ENCODE assay signal across 35 cellular contexts in genomic region chr11:105443623-105444022, GRCh38.
"Had no signal": no experiment of that assay in that cellular context is flagged by ENCODE, and none has a peak within 500 bp of the region (broad histone marks: within the 10 kb centered on the region; RNA-seq: fewer than 3 reads in every experiment).

No MANE protein-coding gene starts in this region.

- H3K27me3 Mint-ChIP-seq: activated B cell treated with CpG ODN at 0.5 μM for 24 hours; activated naive CD4-positive, alpha-beta T cell treated with anti-CD3 and anti-CD28 coated beads, Interleukin-2, amount 10 ng/mL, durations not matched to agents 7 days and 5 days; activated naive CD8-positive, alpha-beta T cell treated with anti-CD3 and anti-CD28 coated beads, Interleukin-2, amount 10 ng/mL, durations not matched to agents 7 days and 5 days had no signal

- H3K36me3 Mint-ChIP-seq: activated naive CD4-positive, alpha-beta T cell treated with anti-CD3 and anti-CD28 coated beads, Interleukin-2, amount 10 ng/mL, durations not matched to agents 7 days and 5 days; activated naive CD8-positive, alpha-beta T cell treated with anti-CD3 and anti-CD28 coated beads, Interleukin-2, amount 10 ng/mL, durations not matched to agents 7 days and 5 days; brain; T-cell had no signal

- H3K27ac ChIP-seq: ascending aorta, breast epithelium, cardiac muscle cell, colonic mucosa, epithelial cell of prostate, WERI-Rb-1 had no signal

- H3K4me3 ChIP-seq: ascending aorta, breast epithelium, cardiac muscle cell, colonic mucosa had no signal

- H3K27me3 ChIP-seq: ascending aorta, breast epithelium, cardiac muscle cell, colonic mucosa had no signal

- H3K4me1 ChIP-seq: ascending aorta, breast epithelium, colonic mucosa had no signal

- ATAC-seq: activated CD4-positive, CD25-positive, alpha-beta regulatory T cell treated with anti-CD3 and anti-CD28 coated beads, Interleukin-2, amount 50 U/mL, for 24 hours; activated CD8-positive, alpha-beta T cell treated with anti-CD3 and anti-CD28 coated beads for 36 hours; activated naive CD4-positive, alpha-beta T cell treated with anti-CD3 and anti-CD28 coated beads, Interleukin-2, amount 50 U/mL, for 72 hours; T-cell had no signal

- H3K9me3 Mint-ChIP-seq: activated T-helper 1 cell treated with anti-CD3 and anti-CD28 coated beads, Interleukin-12 subunit alpha, Interleukin-12 subunit beta, Interleukin-2, Interleukin-4 antibody, amounts not matched to agents 30 ng/mL and 10 ng/mL and 1 ng/mL, durations not matched to agents 14 hours and 24 hours and 36 hours had no signal

- H3K4me1 Mint-ChIP-seq: activated B cell treated with CpG ODN at 0.5 μM for 24 hours; activated naive CD4-positive, alpha-beta T cell treated with anti-CD3 and anti-CD28 coated beads, Interleukin-2, amount 10 ng/mL, durations not matched to agents 7 days and 5 days; activated naive CD8-positive, alpha-beta T cell treated with anti-CD3 and anti-CD28 coated beads, Interleukin-2, amount 10 ng/mL, durations not matched to agents 7 days and 5 days; brain; T-cell had no signal

- H3K27ac Mint-ChIP-seq: activated B cell treated with CpG ODN at 0.5 μM for 24 hours; activated CD8-positive, alpha-beta T cell treated with anti-CD3 and anti-CD28 coated beads for 36 hours; activated naive CD4-positive, alpha-beta T cell treated with anti-CD3 and anti-CD28 coated beads, Interleukin-2, amount 10 ng/mL, durations not matched to agents 7 days and 5 days; activated naive CD4-positive, alpha-beta T cell treated with anti-CD3 and anti-CD28 coated beads, Interleukin-2, amount 50 U/mL, for 72 hours; activated naive CD8-positive, alpha-beta T cell treated with anti-CD3 and anti-CD28 coated beads, Interleukin-2, amount 10 ng/mL, durations not matched to agents 7 days and 5 days; activated T-helper 1 cell treated with anti-CD3 and anti-CD28 coated beads, Interleukin-12 subunit alpha, Interleukin-12 subunit beta, Interleukin-2, Interleukin-4 antibody, amounts not matched to agents 30 ng/mL and 10 ng/mL and 1 ng/mL, durations not matched to agents 14 hours and 24 hours and 36 hours; activated T-helper 2 cell treated with anti-CD3 and anti-CD28 coated beads, Interferon-gamma antibody, Interleukin-2, Interleukin-4, amounts not matched to agents 10 μg/mL and 5 μg/mL and 100 μg/mL, durations not matched to agents 14 hours and 24 hours and 36 hours; brain; T-cell; T-helper 1 cell treated with Interleukin-12 subunit alpha and Interleukin-12 subunit beta and Interleukin-4 antibody, amounts not matched to agents 30 μg/mL and 1 μg/mL, for 36 hours had no signal

- H3K9me3 ChIP-seq: colonic mucosa had no signal

- DNase-seq: activated B cell treated with CpG ODN at 0.5 μM for 24 hours; activated CD4-positive, alpha-beta T cell treated with anti-CD3 and anti-CD28 coated beads for 48 hours; activated CD4-positive, alpha-beta T cell treated with anti-CD3 and anti-CD28 coated beads, Interleukin-2, amount 50 U/mL, for 1 hour; activated CD4-positive, alpha-beta T cell treated with anti-CD3 and anti-CD28 coated beads, Interleukin-2, amount 50 U/mL, for 48 hours; activated CD8-positive, alpha-beta memory T cell treated with anti-CD3 and anti-CD28 coated beads for 24 hours; activated CD8-positive, alpha-beta T cell treated with anti-CD3 and anti-CD28 coated beads for 36 hours; activated effector memory CD4-positive, alpha-beta T cell treated with anti-CD3 and anti-CD28 coated beads, Interleukin-2, amount 50 U/mL, for 16 hours; activated naive CD4-positive, alpha-beta T cell; activated naive CD4-positive, alpha-beta T cell treated with anti-CD3 and anti-CD28 coated beads, Interleukin-2, amount 10 ng/mL, durations not matched to agents 7 days and 5 days; activated naive CD8-positive, alpha-beta T cell treated with anti-CD3 and anti-CD28 coated beads, Interleukin-2, amount 10 ng/mL, durations not matched to agents 7 days and 5 days; activated T-cell treated with anti-CD3 and anti-CD28 coated beads, Interleukin-2, amount 50 U/mL, for 1 hour; activated T-cell treated with anti-CD3 and anti-CD28 coated beads, Interleukin-2, amount 50 U/mL, for 48 hours; central memory CD4-positive, alpha-beta T cell; cerebellar nuclear complex; colonic mucosa; effector CD8-positive, alpha-beta T cell; foreskin fibroblast; glutamatergic neuron; SW 1271; T-cell; T-helper 9 cell; WERI-Rb-1 had no signal

- FAIRE-seq: endometrium, endothelial cell of umbilical vein, frontal cortex had no signal

- H3K36me3 ChIP-seq: ascending aorta, breast epithelium, cardiac muscle cell, colonic mucosa, WERI-Rb-1 had no signal

- H3K4me3 Mint-ChIP-seq: activated B cell treated with CpG ODN at 0.5 μM for 24 hours; activated CD8-positive, alpha-beta T cell treated with anti-CD3 and anti-CD28 coated beads for 36 hours; activated naive CD4-positive, alpha-beta T cell treated with anti-CD3 and anti-CD28 coated beads, Interleukin-2, amount 10 ng/mL, durations not matched to agents 7 days and 5 days; activated naive CD8-positive, alpha-beta T cell treated with anti-CD3 and anti-CD28 coated beads, Interleukin-2, amount 10 ng/mL, durations not matched to agents 7 days and 5 days; activated T-helper 1 cell treated with anti-CD3 and anti-CD28 coated beads, Interleukin-12 subunit alpha, Interleukin-12 subunit beta, Interleukin-2, Interleukin-4 antibody, amounts not matched to agents 30 ng/mL and 10 ng/mL and 1 ng/mL, durations not matched to agents 14 hours and 24 hours and 36 hours; brain; T-cell; T-helper 1 cell treated with Interleukin-12 subunit alpha and Interleukin-12 subunit beta and Interleukin-4 antibody, amounts not matched to agents 30 μg/mL and 1 μg/mL, for 36 hours had no signal
